ENCODE assay signal across 21 cellular contexts in genomic region chr1:243980071-243980470, GRCh38.
"Had no signal": no experiment of that assay in that cellular context is flagged by ENCODE, and none has a peak within 500 bp of the region (broad histone marks: within the 10 kb centered on the region; RNA-seq: fewer than 3 reads in every experiment).

No MANE protein-coding gene starts in this region.

- H3K9me3 ChIP-seq: SK-N-SH had no signal

- H3K27ac ChIP-seq: HL-60, KMS-11, RWPE1 had no signal

- H3K9ac ChIP-seq: KMS-11, SK-N-SH had no signal

- ATAC-seq: K562 had no signal

- FAIRE-seq: K562 had no signal

- H3K9me3 Mint-ChIP-seq: IgD-negative memory B cell had no signal

- H3K27ac Mint-ChIP-seq: IgD-negative memory B cell had no signal

- H3K4me3 ChIP-seq: K562 had no signal

- H3K4me3 Mint-ChIP-seq: IgD-negative memory B cell had no signal

- DNase-seq: Kasumi-1, MM.1S, NCI-H1092 treated with DMSO at 0.1 percent for 48 hours, NCI-H1436, NCI-H187, NCI-H2029, NCI-H2081 treated with DMSO at 0.1 percent for 48 hours, NCI-H2171, NCI-H226, NCI-H446, NCI-H510A, NCI-H524 treated with DMSO at 0.1 percent for 48 hours, NCI-H774, SHP77, SW 1271 had no signal

- H3K4me1 Mint-ChIP-seq: IgD-negative memory B cell had no signal

- H3K36me3 Mint-ChIP-seq: IgD-negative memory B cell had no signal
